Comparison of ENCODE assay signal across 13 cellular contexts in genomic region chr7:20283997-20284396, GRCh38. TPM values are rescaled to one million over a fixed set of nuclear protein-coding genes. Genes with fewer than 3 reads are reported as not detected.
DNase-seq lines count a peak whose midpoint lies in the region; ATAC-seq, FAIRE-seq and TF ChIP-seq lines count a peak whose summit lies in the region.
"Had no signal": no experiment of that assay in that cellular context is flagged by ENCODE, and none has a peak within 500 bp of the region (broad histone marks: within the 10 kb centered on the region; RNA-seq: fewer than 3 reads in every experiment).

No MANE protein-coding gene starts in this region.

- peak; percentile 56 for ATAC-seq in GM18868 (IDR thresholded peaks at IDR 0.05; ENCODE audit: unreplicated experiment)
- peak; percentile 67 for ATAC-seq in GM21515 (IDR thresholded peaks at IDR 0.05; ENCODE audit: unreplicated experiment)
- peak; percentile 44 for ATAC-seq in HG03064 (IDR thresholded peaks at IDR 0.05; ENCODE audit: low read depth, unreplicated experiment)
- ATAC-seq in GM12878 = peak; percentile 66
- no peak for ATAC-seq in lower lobe of right lung
- no peak for ATAC-seq in HG03521 (IDR thresholded peaks at IDR 0.05; ENCODE audit: unreplicated experiment)

- no TSS peak for BruUV-seq in GM12878 (replicated peaks; lab: Mats Ljungman, UMichigan)

- RAD21 ChIA-PET in GM12878 (lab: Charles Lee; ENCODE audit: unreplicated experiment) = interaction anchor here (0.9 to 3.9 kb wide), 15 partner anchors 13 to 170 kb away, joined by 3 to 45 read pairs (median 7); partner anchors contain the start of genes ITGB8 and MACC1

- peak; percentile 66 for DNase-seq in GM12878 (ENCODE audit: low read depth, low spot score)
- no peak for DNase-seq in activated CD8-positive, alpha-beta memory T cell treated with anti-CD3 and anti-CD28 coated beads for 24 hours
- no peak for DNase-seq in lower lobe of right lung
- no peak for DNase-seq in NCI-H187 treated with DMSO at 0.1 percent for 48 hours (lab: John Stamatoyannopoulos, UW)
- DNase-seq: GF-D8, GOT3, MV-4-11 had no signal

- H3K27ac ChIP-seq in GM12878 (ENCODE audit: control insufficient read depth, insufficient read depth) = peak overlapping the region; percentile 79
- no peak overlapping the region for H3K27ac ChIP-seq in lower lobe of right lung
- H3K27ac ChIP-seq: C4-2B, RWPE1 had no signal

- peak; percentile 74 to 95 for TF ChIP-seq EP300 in GM12878 (IDR thresholded peaks at IDR 0.05; ENCODE audit: borderline replicate concordance in 1 of 2, control insufficient read depth in 1 of 2, low read depth in 2 of 2, low read length in 2 of 2)

- WGBS in GM12878 (ENCODE audit: insufficient coverage, insufficient replicate concordance, low lambda C conversion rate, missing lambda C conversion rate) = 2% methylated on average over 2 of the region's 2 CpGs

- H3K4me1 ChIP-seq in GM12878 (ENCODE audit: control insufficient read depth, insufficient read depth, low read length) = peaks cover 11% of the 10 kb centered on the region; the same call in 1 of the 2 replicates
- H3K4me1 ChIP-seq in lower lobe of right lung = no peaks in the 10 kb centered on the region

- no peak overlapping the region for H3K9ac ChIP-seq in GM12878 (ENCODE audit: control insufficient read depth, insufficient read depth, low read length)

- H3K79me2 ChIP-seq in GM12878 (ENCODE audit: control insufficient read depth, insufficient read depth, low read length) = no peaks in the 10 kb centered on the region

- no peak for TF ChIP-seq RAD21 in GM12878 (IDR thresholded peaks at IDR 0.05; ENCODE audit: insufficient read depth, low read depth, low read length)

- TF ChIP-seq CTCF in GM12878 (IDR thresholded peaks at IDR 0.05 in 2 of 3, conservative IDR thresholded peaks at IDR 0.05 in 1 of 3; ENCODE audit: control insufficient read depth in 2 of 3, extremely low read depth in 1 of 3, insufficient read depth in 1 of 3, low read depth in 3 of 3, low read length in 3 of 3) = no peak
- TF ChIP-seq CTCF in lower lobe of right lung (IDR thresholded peaks at IDR 0.05) = no peak

- peak overlapping the region; percentile 50 for H2AFZ ChIP-seq in GM12878 (ENCODE audit: control insufficient read depth, low read depth, low read length)

- SMC1A ChIA-PET in GM12878 (lab: Charles Lee; ENCODE audit: uncharacterized antibody, unreplicated experiment) = interaction anchor here (0.8 to 3.7 kb wide), 12 partner anchors 8 to 302 kb away, joined by 3 to 57 read pairs (median 5); no protein-coding TSS in a partner anchor

- intact Hi-C loops in GM12878 (cut with micrococcal nuclease; ENCODE audit: unreplicated experiment) = loop anchor here (1.0 kb wide), 4 partner anchors 14 to 64 kb away; partner anchors contain the start of gene ITGB8
- intact Hi-C loops in lower lobe of right lung (cut with DNase I) = no loop called here

- H3K9me3 ChIP-seq in GM12878 (replicated peaks; ENCODE audit: control insufficient read depth, insufficient read depth, low read length) = no peaks in the 10 kb centered on the region; the same call in 2 of the 3 replicates
- H3K9me3 ChIP-seq in lower lobe of right lung = no peaks in the 10 kb centered on the region

- H3K4me2 ChIP-seq in GM12878 (ENCODE audit: control insufficient read depth, insufficient read depth) = peak overlapping the region; percentile 69; the same call in 1 of the 2 replicates

- H4K20me1 ChIP-seq in GM12878 (ENCODE audit: control insufficient read depth, insufficient read depth) = no peaks in the 10 kb centered on the region

- H3K27me3 ChIP-seq in GM12878 (replicated peaks in 1 of 2; ENCODE audit: control insufficient read depth in 2 of 2, insufficient read depth in 2 of 2, low read length in 1 of 2) = no peaks in the 10 kb centered on the region
- no peaks in the 10 kb centered on the region for H3K27me3 ChIP-seq in lower lobe of right lung (ENCODE audit: low read depth)

- no peak for TF ChIP-seq POLR2A in GM12878 (IDR thresholded peaks at IDR 0.05; ENCODE audit: low read depth, low read length)

- POLR2A ChIA-PET in GM12878 (lab: Charles Lee) = interaction anchor here (0.6 to 2.4 kb wide), 3 partner anchors 43 to 90 kb away, joined by 3 to 19 read pairs (median 3); no protein-coding TSS in a partner anchor

- H3K4me3 ChIP-seq in GM12878 (no peak overlapping the region), lower lobe of right lung (no peak overlapping the region)

- CTCF ChIA-PET in GM12878 (lab: Yijun Ruan, JAX) = interaction anchor here (0.6 to 2.0 kb wide), 3 partner anchors 12 to 44 kb away, joined by 3 to 6 read pairs (median 5); no protein-coding TSS in a partner anchor

- H3K36me3 ChIP-seq in GM12878 (ENCODE audit: control insufficient read depth in 2 of 2, insufficient read depth in 2 of 2, low read length in 1 of 2) = no peaks in the 10 kb centered on the region
- no peaks in the 10 kb centered on the region for H3K36me3 ChIP-seq in lower lobe of right lung

- in situ Hi-C loops in GM12878 (cut with MboI) = no loop called here

- peak; percentile 93 for FAIRE-seq in GM12878 (lab: Jason Lieb, UNC)

TF ChIP-seq in GM12878, 131 proteins besides CTCF, POLR2A, EP300 and RAD21 (continues in another document):
- TF ChIP-seq IKZF1 (conservative IDR thresholded peaks at IDR 0.05) (peak; percentile 74; the same call in 1 of the 2 replicates), MLLT1 (IDR thresholded peaks at IDR 0.05) (no peak), GABPA (IDR thresholded peaks at IDR 0.05; ENCODE audit: low read depth) (0 out of 2 replicates have a peak, but pooled peaks have one; percentile 20), SREBF1 (IDR thresholded peaks at IDR 0.05; ENCODE audit: low read length) (no peak)
- TF ChIP-seq, protein P1, sequence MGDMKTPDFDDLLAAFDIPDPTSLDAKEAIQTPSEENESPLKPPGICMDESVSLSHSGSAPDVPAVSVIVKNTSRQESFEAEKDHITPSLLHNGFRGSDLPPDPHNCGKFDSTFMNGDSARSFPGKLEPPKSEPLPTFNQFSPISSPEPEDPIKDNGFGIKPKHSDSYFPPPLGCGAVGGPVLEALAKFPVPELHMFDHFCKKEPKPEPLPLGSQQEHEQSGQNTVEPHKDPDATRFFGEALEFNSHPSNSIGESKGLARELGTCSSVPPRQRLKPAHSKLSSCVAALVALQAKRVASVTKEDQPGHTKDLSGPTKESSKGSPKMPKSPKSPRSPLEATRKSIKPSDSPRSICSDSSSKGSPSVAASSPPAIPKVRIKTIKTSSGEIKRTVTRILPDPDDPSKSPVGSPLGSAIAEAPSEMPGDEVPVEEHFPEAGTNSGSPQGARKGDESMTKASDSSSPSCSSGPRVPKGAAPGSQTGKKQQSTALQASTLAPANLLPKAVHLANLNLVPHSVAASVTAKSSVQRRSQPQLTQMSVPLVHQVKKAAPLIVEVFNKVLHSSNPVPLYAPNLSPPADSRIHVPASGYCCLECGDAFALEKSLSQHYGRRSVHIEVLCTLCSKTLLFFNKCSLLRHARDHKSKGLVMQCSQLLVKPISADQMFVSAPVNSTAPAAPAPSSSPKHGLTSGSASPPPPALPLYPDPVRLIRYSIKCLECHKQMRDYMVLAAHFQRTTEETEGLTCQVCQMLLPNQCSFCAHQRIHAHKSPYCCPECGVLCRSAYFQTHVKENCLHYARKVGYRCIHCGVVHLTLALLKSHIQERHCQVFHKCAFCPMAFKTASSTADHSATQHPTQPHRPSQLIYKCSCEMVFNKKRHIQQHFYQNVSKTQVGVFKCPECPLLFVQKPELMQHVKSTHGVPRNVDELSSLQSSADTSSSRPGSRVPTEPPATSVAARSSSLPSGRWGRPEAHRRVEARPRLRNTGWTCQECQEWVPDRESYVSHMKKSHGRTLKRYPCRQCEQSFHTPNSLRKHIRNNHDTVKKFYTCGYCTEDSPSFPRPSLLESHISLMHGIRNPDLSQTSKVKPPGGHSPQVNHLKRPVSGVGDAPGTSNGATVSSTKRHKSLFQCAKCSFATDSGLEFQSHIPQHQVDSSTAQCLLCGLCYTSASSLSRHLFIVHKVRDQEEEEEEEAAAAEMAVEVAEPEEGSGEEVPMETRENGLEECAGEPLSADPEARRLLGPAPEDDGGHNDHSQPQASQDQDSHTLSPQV (IDR thresholded peaks at IDR 0.05) = peak; percentile 86; the same call in 1 of the 2 replicates

RNA-seq across cellular contexts. Expression of gene ITGB8, which starts 46.7 kb away (rescaled TPM):
- total RNA-seq in GM12878 (2013; cell fraction: nucleolus; rRNA removed) = 157 and 162 TPM in 2 replicates
- total RNA-seq in GM12878 (2014; rRNA removed) (3.1 and 3.9 TPM in 2 replicates), GM12878 (2014; rRNA removed; fragmentation: Illumina TruSeq; extraction: Trizol) (3.0 TPM in 2 replicates), GM12878 (2021) (3.0 and 3.2 TPM in 2 replicates), lower lobe of right lung (8.0 TPM)
- 0.29 TPM for polyA plus RNA-seq in GM12878 (2011; ENCODE audit: low read depth)
- polyA plus RNA-seq in GM12878 (2011; rRNA removed) (26.2 and 45.6 TPM in 2 replicates), GM12878 (2014; fragmentation: Illumina TruSeq; extraction: Trizol) (1.6 and 2.2 TPM in 2 replicates), GM12878 (2014; fragmentation: Nextera tagmentation; extraction: Ambion mirVana) (under 1 TPM; 0.37 to 0.40 TPM), GM12878 (2014; rRNA removed) (1.4 TPM in 2 replicates), GM12878 (2016; fragmentation: Nextera tagmentation; extraction: Ambion mirVana) (1 to 10 TPM in 1 of 2 experiments, under 1 TPM in 1; 0.95 to 1.4 TPM)
- polyA plus RNA-seq in GM12878 (2011; cell fraction: cytosol; rRNA removed) = 10.0 and 11.0 TPM in 2 replicates
- polyA plus RNA-seq in GM12878 (2011; cell fraction: nucleus; rRNA removed) = 59.4 and 69.9 TPM in 2 replicates
- polyA plus RNA-seq in GM12878 (2012) = 0.55 and 0.60 TPM in 2 replicates
- 119 and 122 TPM in 2 replicates for polyA minus RNA-seq in GM12878 (2011; rRNA and poly(A)+ RNA removed)
- polyA minus RNA-seq in GM12878 (2011; cell fraction: cytosol; rRNA and poly(A)+ RNA removed) = 24.3 and 26.2 TPM in 2 replicates
- 168 and 290 TPM in 2 replicates for polyA minus RNA-seq in GM12878 (2011; cell fraction: nucleus; rRNA and poly(A)+ RNA removed)

Comparison
In these comparisons a context has a peak if more than half of its experiments do, and no peak if none do; other contexts are left out.
1. ATAC-seq: peak in GM18868 (single experiment), GM21515 (single experiment), HG03064 (single experiment) and GM12878 (single experiment); none in lower lobe of right lung (0 of 2) and HG03521 (single experiment).